In the genomic region with DNA sequence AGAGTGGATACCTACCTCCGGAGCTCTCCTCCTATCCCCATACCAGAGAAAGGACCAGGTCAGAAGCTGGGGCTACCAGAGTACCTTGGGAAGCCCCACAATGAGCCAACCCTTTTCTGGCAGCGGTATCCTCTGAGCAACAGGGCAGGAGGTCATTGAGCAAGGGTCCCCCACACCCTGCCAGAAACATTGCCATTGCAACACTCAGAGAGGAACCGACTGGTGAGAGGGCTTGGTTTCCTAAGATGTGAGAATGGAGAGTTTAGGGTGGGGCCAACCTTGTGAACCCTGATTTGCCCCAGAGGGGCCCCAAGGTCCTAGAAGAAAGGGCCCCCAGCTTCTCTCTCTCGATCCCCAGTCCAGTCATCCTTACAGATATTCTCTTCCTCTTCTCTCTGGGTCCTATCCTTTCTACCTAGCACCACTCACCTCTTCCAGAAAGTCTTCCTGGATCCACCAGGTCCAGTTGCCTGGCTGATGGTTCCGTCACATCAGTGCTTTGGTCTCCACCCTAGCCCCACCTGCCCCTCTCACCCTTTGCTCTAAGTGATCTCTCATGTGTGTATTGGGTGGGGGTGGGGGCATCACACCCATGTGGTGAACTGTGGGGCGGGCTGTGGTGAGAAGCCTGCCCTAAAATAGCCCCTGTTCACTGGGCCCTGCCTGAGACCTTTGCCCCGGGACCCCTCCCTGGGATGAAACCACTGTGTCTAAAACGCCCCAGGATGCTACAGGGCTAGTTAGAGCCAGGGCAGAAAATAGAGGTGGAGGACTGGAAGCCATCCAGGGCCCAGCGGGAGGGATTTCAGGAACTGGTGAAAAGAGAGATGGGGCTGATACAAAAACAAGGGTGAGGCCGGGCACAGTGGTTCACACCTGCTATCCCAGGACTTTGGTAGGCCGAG, we compare ENCODE assay signal across 1 cellular context.
TF ChIP-seq lines count a peak whose summit lies in the region.

No MANE protein-coding gene starts in this region.

TF ChIP-seq in GM12891, 5 proteins besides CTCF, POLR2A, EP300 and RAD21 (continued from another document):
- TF ChIP-seq PAX5 (IDR thresholded peaks at IDR 0.05; ENCODE audit: insufficient read depth, low read length, severe bottlenecking) (peak; percentile 11), POLR2AphosphoS5 (IDR thresholded peaks at IDR 0.05; ENCODE audit: low read depth, low read length) (peak; percentile 61; the same call in 1 of the 2 replicates), SPI1 (IDR thresholded peaks at IDR 0.05; ENCODE audit: low read depth, low read length) (peak; percentile 48), POU2F2 (IDR thresholded peaks at IDR 0.05; ENCODE audit: low read depth, low read length) (no peak)
